Comparison of ENCODE assay signal across 1 cellular context in the genomic region with DNA sequence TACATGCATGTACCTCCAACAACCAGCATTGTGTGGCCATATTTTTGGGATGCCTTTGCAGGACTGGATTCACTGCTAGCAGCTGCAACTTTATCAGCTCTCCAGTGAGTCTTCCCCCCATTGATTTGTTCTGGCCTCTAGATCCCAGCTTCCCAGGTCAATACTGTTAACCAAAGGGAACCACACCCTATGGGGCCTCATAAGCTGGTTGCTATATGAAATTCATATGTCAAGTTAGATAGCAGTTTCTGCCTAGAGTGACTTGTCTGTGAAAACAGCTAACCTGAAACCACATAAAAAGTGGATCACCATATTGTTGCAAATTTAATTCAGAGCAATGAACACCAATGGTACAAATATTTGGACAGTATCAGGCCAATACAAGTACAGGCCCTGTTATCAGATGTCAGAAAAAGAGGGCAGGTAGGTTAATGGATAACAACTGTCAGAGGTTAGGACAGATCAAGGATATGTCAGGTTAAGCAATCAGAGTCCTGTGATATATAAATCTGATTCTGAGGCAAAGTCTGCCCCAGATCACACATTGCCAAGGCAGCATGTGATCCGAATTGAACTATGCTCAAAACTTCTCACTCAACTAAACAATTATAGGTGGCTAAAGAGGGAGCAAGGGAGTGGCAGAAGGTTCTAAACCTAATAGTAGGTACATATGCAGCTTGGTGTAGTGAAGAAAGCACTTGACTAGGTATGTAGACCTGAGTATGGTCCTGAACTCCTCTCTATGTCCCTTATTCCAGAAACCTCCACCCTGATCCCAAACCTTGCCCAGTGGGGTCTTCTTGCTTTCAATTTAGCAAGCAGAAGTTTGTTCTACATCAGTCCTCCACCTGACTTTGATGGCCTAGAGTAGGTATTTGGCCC.
TF ChIP-seq lines count a peak whose summit lies in the region.

No MANE protein-coding gene starts in this region.

TF ChIP-seq in HepG2, 621 proteins besides CTCF, POLR2A, EP300 and RAD21 (continued from another document and continues in another):
- TF ChIP-seq ZNF670 (CRISPR knock-in tag; IDR thresholded peaks at IDR 0.05; ENCODE audit: borderline replicate concordance) (peak; percentile 77; the same call in 1 of the 2 replicates), PHB2 (IDR thresholded peaks at IDR 0.05; ENCODE audit: partially characterized antibody) (no peak), HMG20B (CRISPR knock-in tag; conservative IDR thresholded peaks at IDR 0.05) (peak; percentile 90), ZBTB8A (CRISPR knock-in tag; IDR thresholded peaks at IDR 0.05; ENCODE audit: borderline replicate concordance, low read depth) (no peak), ZBTB20 (CRISPR knock-in tag; IDR thresholded peaks at IDR 0.05; ENCODE audit: borderline replicate concordance, low read depth) (peak; percentile 78; the same call in 1 of the 2 replicates), ZNF296 (CRISPR knock-in tag; conservative IDR thresholded peaks at IDR 0.05) (no peak), HNRNPL (IDR thresholded peaks at IDR 0.05; ENCODE audit: low read depth, low read length) (no peak), CBX2 (IDR thresholded peaks at IDR 0.05; ENCODE audit: low read depth, low read length) (no peak; the same call in 1 of the 2 replicates), CBX2 (CRISPR knock-in tag; IDR thresholded peaks at IDR 0.05; ENCODE audit: low read depth) (no peak), BHLHE40 (IDR thresholded peaks at IDR 0.05; ENCODE audit: low read length) (no peak; the same call in 1 of the 2 replicates), TAF1 (CRISPR knock-in tag; IDR thresholded peaks at IDR 0.05) (no peak), ZFP36L1 (CRISPR knock-in tag; IDR thresholded peaks at IDR 0.05) (peak; percentile 38; the same call in 1 of the 2 replicates), JUNB (CRISPR knock-in tag; IDR thresholded peaks at IDR 0.05; ENCODE audit: borderline replicate concordance) (no peak), ZNF20 (CRISPR knock-in tag; IDR thresholded peaks at IDR 0.05) (no peak), HNF4G (IDR thresholded peaks at IDR 0.05; ENCODE audit: borderline replicate concordance, low read depth, low read length) (peak; percentile 81), HNF4G (CRISPR knock-in tag; IDR thresholded peaks at IDR 0.05; ENCODE audit: borderline replicate concordance, low read depth) (no peak; the same call in 1 of the 2 replicates), ZNF773 (CRISPR knock-in tag; IDR thresholded peaks at IDR 0.05; ENCODE audit: borderline replicate concordance) (no peak), GPN1 (CRISPR knock-in tag; IDR thresholded peaks at IDR 0.05; ENCODE audit: borderline replicate concordance) (no peak), PHF5A (CRISPR knock-in tag; IDR thresholded peaks at IDR 0.05; ENCODE audit: low read depth, unreplicated experiment) (peak; percentile 44), NFYB (CRISPR knock-in tag; IDR thresholded peaks at IDR 0.05) (no peak)
- TF ChIP-seq, protein P1, sequence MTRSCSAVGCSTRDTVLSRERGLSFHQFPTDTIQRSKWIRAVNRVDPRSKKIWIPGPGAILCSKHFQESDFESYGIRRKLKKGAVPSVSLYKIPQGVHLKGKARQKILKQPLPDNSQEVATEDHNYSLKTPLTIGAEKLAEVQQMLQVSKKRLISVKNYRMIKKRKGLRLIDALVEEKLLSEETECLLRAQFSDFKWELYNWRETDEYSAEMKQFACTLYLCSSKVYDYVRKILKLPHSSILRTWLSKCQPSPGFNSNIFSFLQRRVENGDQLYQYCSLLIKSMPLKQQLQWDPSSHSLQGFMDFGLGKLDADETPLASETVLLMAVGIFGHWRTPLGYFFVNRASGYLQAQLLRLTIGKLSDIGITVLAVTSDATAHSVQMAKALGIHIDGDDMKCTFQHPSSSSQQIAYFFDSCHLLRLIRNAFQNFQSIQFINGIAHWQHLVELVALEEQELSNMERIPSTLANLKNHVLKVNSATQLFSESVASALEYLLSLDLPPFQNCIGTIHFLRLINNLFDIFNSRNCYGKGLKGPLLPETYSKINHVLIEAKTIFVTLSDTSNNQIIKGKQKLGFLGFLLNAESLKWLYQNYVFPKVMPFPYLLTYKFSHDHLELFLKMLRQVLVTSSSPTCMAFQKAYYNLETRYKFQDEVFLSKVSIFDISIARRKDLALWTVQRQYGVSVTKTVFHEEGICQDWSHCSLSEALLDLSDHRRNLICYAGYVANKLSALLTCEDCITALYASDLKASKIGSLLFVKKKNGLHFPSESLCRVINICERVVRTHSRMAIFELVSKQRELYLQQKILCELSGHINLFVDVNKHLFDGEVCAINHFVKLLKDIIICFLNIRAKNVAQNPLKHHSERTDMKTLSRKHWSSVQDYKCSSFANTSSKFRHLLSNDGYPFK (CRISPR knock-in tag; IDR thresholded peaks at IDR 0.05; ENCODE audit: borderline replicate concordance): no peak
- TF ChIP-seq, protein P2, sequence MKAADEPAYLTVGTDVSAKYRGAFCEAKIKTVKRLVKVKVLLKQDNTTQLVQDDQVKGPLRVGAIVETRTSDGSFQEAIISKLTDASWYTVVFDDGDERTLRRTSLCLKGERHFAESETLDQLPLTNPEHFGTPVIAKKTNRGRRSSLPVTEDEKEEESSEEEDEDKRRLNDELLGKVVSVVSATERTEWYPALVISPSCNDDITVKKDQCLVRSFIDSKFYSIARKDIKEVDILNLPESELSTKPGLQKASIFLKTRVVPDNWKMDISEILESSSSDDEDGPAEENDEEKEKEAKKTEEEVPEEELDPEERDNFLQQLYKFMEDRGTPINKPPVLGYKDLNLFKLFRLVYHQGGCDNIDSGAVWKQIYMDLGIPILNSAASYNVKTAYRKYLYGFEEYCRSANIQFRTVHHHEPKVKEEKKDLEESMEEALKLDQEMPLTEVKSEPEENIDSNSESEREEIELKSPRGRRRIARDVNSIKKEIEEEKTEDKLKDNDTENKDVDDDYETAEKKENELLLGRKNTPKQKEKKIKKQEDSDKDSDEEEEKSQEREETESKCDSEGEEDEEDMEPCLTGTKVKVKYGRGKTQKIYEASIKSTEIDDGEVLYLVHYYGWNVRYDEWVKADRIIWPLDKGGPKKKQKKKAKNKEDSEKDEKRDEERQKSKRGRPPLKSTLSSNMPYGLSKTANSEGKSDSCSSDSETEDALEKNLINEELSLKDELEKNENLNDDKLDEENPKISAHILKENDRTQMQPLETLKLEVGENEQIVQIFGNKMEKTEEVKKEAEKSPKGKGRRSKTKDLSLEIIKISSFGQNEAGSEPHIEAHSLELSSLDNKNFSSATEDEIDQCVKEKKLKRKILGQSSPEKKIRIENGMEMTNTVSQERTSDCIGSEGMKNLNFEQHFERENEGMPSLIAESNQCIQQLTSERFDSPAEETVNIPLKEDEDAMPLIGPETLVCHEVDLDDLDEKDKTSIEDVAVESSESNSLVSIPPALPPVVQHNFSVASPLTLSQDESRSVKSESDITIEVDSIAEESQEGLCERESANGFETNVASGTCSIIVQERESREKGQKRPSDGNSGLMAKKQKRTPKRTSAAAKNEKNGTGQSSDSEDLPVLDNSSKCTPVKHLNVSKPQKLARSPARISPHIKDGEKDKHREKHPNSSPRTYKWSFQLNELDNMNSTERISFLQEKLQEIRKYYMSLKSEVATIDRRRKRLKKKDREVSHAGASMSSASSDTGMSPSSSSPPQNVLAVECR (CRISPR knock-in tag; IDR thresholded peaks at IDR 0.05; ENCODE audit: borderline replicate concordance): peak; percentile 75; the same call in 1 of the 2 replicates
- TF ChIP-seq, protein P3, sequence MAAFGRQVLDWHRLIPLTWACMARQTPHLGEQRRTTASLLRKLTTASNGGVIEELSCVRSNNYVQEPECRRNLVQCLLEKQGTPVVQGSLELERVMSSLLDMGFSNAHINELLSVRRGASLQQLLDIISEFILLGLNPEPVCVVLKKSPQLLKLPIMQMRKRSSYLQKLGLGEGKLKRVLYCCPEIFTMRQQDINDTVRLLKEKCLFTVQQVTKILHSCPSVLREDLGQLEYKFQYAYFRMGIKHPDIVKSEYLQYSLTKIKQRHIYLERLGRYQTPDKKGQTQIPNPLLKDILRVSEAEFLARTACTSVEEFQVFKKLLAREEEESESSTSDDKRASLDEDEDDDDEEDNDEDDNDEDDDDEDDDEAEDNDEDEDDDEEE (CRISPR knock-in tag; IDR thresholded peaks at IDR 0.05): no peak
- TF ChIP-seq, protein P4, sequence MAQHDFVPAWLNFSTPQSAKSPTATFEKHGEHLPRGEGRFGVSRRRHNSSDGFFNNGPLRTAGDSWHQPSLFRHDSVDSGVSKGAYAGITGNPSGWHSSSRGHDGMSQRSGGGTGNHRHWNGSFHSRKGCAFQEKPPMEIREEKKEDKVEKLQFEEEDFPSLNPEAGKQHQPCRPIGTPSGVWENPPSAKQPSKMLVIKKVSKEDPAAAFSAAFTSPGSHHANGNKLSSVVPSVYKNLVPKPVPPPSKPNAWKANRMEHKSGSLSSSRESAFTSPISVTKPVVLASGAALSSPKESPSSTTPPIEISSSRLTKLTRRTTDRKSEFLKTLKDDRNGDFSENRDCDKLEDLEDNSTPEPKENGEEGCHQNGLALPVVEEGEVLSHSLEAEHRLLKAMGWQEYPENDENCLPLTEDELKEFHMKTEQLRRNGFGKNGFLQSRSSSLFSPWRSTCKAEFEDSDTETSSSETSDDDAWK (CRISPR knock-in tag; IDR thresholded peaks at IDR 0.05): no peak
- TF ChIP-seq, protein P5, sequence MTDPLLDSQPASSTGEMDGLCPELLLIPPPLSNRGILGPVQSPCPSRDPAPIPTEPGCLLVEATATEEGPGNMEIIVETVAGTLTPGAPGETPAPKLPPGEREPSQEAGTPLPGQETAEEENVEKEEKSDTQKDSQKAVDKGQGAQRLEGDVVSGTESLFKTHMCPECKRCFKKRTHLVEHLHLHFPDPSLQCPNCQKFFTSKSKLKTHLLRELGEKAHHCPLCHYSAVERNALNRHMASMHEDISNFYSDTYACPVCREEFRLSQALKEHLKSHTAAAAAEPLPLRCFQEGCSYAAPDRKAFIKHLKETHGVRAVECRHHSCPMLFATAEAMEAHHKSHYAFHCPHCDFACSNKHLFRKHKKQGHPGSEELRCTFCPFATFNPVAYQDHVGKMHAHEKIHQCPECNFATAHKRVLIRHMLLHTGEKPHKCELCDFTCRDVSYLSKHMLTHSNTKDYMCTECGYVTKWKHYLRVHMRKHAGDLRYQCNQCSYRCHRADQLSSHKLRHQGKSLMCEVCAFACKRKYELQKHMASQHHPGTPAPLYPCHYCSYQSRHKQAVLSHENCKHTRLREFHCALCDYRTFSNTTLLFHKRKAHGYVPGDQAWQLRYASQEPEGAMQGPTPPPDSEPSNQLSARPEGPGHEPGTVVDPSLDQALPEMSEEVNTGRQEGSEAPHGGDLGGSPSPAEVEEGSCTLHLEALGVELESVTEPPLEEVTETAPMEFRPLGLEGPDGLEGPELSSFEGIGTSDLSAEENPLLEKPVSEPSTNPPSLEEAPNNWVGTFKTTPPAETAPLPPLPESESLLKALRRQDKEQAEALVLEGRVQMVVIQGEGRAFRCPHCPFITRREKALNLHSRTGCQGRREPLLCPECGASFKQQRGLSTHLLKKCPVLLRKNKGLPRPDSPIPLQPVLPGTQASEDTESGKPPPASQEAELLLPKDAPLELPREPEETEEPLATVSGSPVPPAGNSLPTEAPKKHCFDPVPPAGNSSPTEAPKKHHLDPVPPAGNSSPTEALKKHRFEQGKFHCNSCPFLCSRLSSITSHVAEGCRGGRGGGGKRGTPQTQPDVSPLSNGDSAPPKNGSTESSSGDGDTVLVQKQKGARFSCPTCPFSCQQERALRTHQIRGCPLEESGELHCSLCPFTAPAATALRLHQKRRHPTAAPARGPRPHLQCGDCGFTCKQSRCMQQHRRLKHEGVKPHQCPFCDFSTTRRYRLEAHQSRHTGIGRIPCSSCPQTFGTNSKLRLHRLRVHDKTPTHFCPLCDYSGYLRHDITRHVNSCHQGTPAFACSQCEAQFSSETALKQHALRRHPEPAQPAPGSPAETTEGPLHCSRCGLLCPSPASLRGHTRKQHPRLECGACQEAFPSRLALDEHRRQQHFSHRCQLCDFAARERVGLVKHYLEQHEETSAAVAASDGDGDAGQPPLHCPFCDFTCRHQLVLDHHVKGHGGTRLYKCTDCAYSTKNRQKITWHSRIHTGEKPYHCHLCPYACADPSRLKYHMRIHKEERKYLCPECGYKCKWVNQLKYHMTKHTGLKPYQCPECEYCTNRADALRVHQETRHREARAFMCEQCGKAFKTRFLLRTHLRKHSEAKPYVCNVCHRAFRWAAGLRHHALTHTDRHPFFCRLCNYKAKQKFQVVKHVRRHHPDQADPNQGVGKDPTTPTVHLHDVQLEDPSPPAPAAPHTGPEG (CRISPR knock-in tag; IDR thresholded peaks at IDR 0.05): no peak
- TF ChIP-seq, protein P6, sequence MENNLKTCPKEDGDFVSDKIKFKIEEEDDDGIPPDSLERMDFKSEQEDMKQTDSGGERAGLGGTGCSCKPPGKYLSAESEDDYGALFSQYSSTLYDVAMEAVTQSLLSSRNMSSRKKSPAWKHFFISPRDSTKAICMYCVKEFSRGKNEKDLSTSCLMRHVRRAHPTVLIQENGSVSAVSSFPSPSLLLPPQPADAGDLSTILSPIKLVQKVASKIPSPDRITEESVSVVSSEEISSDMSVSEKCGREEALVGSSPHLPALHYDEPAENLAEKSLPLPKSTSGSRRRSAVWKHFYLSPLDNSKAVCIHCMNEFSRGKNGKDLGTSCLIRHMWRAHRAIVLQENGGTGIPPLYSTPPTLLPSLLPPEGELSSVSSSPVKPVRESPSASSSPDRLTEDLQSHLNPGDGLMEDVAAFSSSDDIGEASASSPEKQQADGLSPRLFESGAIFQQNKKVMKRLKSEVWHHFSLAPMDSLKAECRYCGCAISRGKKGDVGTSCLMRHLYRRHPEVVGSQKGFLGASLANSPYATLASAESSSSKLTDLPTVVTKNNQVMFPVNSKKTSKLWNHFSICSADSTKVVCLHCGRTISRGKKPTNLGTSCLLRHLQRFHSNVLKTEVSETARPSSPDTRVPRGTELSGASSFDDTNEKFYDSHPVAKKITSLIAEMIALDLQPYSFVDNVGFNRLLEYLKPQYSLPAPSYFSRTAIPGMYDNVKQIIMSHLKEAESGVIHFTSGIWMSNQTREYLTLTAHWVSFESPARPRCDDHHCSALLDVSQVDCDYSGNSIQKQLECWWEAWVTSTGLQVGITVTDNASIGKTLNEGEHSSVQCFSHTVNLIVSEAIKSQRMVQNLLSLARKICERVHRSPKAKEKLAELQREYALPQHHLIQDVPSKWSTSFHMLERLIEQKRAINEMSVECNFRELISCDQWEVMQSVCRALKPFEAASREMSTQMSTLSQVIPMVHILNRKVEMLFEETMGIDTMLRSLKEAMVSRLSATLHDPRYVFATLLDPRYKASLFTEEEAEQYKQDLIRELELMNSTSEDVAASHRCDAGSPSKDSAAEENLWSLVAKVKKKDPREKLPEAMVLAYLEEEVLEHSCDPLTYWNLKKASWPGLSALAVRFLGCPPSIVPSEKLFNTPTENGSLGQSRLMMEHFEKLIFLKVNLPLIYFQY (CRISPR knock-in tag; IDR thresholded peaks at IDR 0.05; ENCODE audit: borderline replicate concordance): peak; percentile 15; the same call in 1 of the 2 replicates
- TF ChIP-seq, protein P7, sequence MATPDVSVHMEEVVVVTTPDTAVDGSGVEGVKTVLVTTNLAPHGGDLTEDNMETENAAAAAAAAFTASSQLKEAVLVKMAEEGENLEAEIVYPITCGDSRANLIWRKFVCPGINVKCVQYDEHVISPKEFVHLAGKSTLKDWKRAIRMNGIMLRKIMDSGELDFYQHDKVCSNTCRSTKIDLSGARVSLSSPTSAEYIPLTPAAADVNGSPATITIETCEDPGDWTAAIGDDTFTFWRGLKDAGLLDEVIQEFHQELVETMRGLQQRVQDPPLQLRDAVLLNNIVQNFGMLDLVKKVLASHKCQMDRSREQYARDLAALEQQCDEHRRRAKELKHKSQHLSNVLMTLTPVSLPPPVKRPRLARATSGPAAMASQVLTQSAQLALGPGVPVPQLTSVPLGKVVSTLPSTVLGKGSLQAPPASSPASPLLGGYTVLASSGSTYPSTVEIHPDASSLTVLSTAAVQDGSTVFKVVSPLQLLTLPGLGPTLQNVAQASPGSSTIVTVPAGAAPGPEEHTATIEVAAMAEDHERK (CRISPR knock-in tag; IDR thresholded peaks at IDR 0.05; ENCODE audit: low read depth): no peak; the same call in 1 of the 2 replicates
